11 cellular contexts compared by ENCODE assay signal in the genomic region with DNA sequence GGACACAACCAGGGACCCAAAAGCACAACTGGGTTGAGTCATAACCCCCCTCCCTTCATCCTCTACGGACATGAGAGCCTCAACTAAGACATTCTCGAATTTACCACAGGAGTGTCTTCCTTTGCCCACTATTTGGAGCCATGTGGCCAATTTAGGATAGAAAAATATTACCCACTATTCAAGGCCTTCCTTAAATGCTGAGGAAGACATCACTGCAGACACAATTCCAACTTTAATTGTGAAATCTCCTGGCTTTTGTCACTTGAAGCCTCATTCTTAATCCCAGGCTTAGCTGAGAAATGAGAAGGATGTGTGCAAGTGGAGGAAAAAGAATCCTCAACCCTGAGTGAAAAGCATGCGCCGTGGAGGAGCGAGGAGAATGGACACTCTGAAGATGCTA. TPM values are rescaled to one million over a fixed set of nuclear protein-coding genes. Genes with fewer than 3 reads are reported as not detected.
A peak's percentile ranks its signal among the peaks of the same experiment; 100 is the strongest.
DNase-seq lines count a peak whose midpoint lies in the region; ATAC-seq and TF ChIP-seq lines count a peak whose summit lies in the region.
"Had no signal": no experiment of that assay in that cellular context is flagged by ENCODE, and none has a peak within 500 bp of the region (broad histone marks: within the 10 kb centered on the region; RNA-seq: fewer than 3 reads in every experiment).

No MANE protein-coding gene starts in this region.

- ATAC-seq in right cardiac atrium (no peak), psoas muscle (peak in 3 of 4 donors; percentile 1 to 48 (median 24))
- ATAC-seq in stimulated activated naive CD8-positive, alpha-beta T cell treated with anti-CD3 and anti-CD28 coated beads, Interleukin-15, amount 100 ng/mL, for 72 hours: no peak
- ATAC-seq: naive thymus-derived CD8-positive, alpha-beta T cell had no signal

- H3K27me3 ChIP-seq in adrenal gland (no peaks in the 10 kb centered on the region), right cardiac atrium (ENCODE audit: control insufficient read depth, insufficient read depth) (no peaks in the 10 kb centered on the region), psoas muscle (ENCODE audit: insufficient read depth in 3 of 3, low read length in 2 of 3) (no peaks in the 10 kb centered on the region)

- no peaks in the 10 kb centered on the region for H3K9me3 Mint-ChIP-seq in stimulated activated naive CD8-positive, alpha-beta T cell treated with anti-CD3 and anti-CD28 coated beads, Interleukin-15, amount 100 ng/mL, for 72 hours
- H3K9me3 Mint-ChIP-seq: naive thymus-derived CD8-positive, alpha-beta T cell had no signal

- peaks cover 71% of the 10 kb centered on the region for H3K27me3 Mint-ChIP-seq in stimulated activated naive CD8-positive, alpha-beta T cell treated with anti-CD3 and anti-CD28 coated beads, Interleukin-15, amount 100 ng/mL, for 72 hours

- no peak overlapping the region for H3K27ac Mint-ChIP-seq in stimulated activated naive CD8-positive, alpha-beta T cell treated with anti-CD3 and anti-CD28 coated beads, Interleukin-15, amount 100 ng/mL, for 72 hours

- H3K36me3 ChIP-seq in adrenal gland (replicated peaks in 1 of 2) (no peaks in the 10 kb centered on the region), psoas muscle (ENCODE audit: insufficient read depth in 1 of 2, low read depth in 1 of 2) (no peaks in the 10 kb centered on the region)

- intact Hi-C loops in adrenal gland (cut with DNase I): no loop called here
- intact Hi-C loops in right cardiac atrium (cut with DNase I): loop anchor here in 1 of 4 donors (10.0 kb wide), 1 partner anchor 64 kb away; no protein-coding TSS in a partner anchor
- intact Hi-C loops in psoas muscle (cut with DNase I): loop anchor here in 1 of 2 donors (10.0 kb wide), 1 partner anchor 234 kb away; no protein-coding TSS in a partner anchor

- no peak for TF ChIP-seq CTCF in C4-2B (conservative IDR thresholded peaks at IDR 0.05)
- no peak for TF ChIP-seq CTCF in adrenal gland (IDR thresholded peaks at IDR 0.05)
- TF ChIP-seq CTCF in psoas muscle (IDR thresholded peaks at IDR 0.05): no peak

- H3K9me3 ChIP-seq in adrenal gland (replicated peaks in 1 of 3) (no peaks in the 10 kb centered on the region), right cardiac atrium (ENCODE audit: control insufficient read depth, low read length) (no peaks in the 10 kb centered on the region), psoas muscle (no peaks in the 10 kb centered on the region)

- WGBS in adrenal gland, 4 donors: 75 to 80% (median 76%) methylated on average over 5 of the region's 5 CpGs
- WGBS in right cardiac atrium: 67% methylated on average over 5 of the region's 5 CpGs
- WGBS in psoas muscle, 3 donors: 30 to 57% (median 37%) methylated on average over 5 of the region's 5 CpGs

- H3K4me1 ChIP-seq in adrenal gland (replicated peaks in 1 of 2) (peaks cover 50 to 77% of the 10 kb centered on the region in 2 donors), right cardiac atrium (ENCODE audit: control insufficient read depth, insufficient read depth, low read length) (peaks cover 41% of the 10 kb centered on the region), psoas muscle (peaks cover 90% of the 10 kb centered on the region)

- H3K4me3 ChIP-seq in adrenal gland (no peak overlapping the region), right cardiac atrium (ENCODE audit: low read length) (no peak overlapping the region), psoas muscle (no peak overlapping the region)

- DNase-seq in adrenal gland (no peak), right cardiac atrium (peak in 1 of 3 donors; percentile 54), psoas muscle (no peak), GF-D8 (lab: John Stamatoyannopoulos, UW) (no peak), dermis blood vessel endothelial cell (no peak)
- DNase-seq in stimulated activated naive CD8-positive, alpha-beta T cell treated with anti-CD3 and anti-CD28 coated beads, Interleukin-15, amount 100 ng/mL, for 72 hours: no peak
- no peak for DNase-seq in effector CD4-positive, alpha-beta T cell
- DNase-seq: naive thymus-derived CD8-positive, alpha-beta T cell; NCI-H1417 treated with DMSO at 0.1 percent for 48 hours; stimulated activated CD4-positive, alpha-beta T cell treated with anti-CD3 and anti-CD28 coated beads, Interleukin-2, amount 100 ng/mL, for 48 hours had no signal

- no peak overlapping the region for H3K4me3 Mint-ChIP-seq in stimulated activated naive CD8-positive, alpha-beta T cell treated with anti-CD3 and anti-CD28 coated beads, Interleukin-15, amount 100 ng/mL, for 72 hours

- peak overlapping the region; percentile 30 for H3K27ac ChIP-seq in C4-2B
- H3K27ac ChIP-seq in adrenal gland: peak overlapping the region in 4 of 5 donors; percentile 28 to 82 (median 50)
- H3K27ac ChIP-seq in right cardiac atrium (ENCODE audit: low read length): peak overlapping the region; percentile 8
- peak overlapping the region; percentile 98 for H3K27ac ChIP-seq in psoas muscle

- peaks cover 4% of the 10 kb centered on the region for H3K4me1 Mint-ChIP-seq in stimulated activated naive CD8-positive, alpha-beta T cell treated with anti-CD3 and anti-CD28 coated beads, Interleukin-15, amount 100 ng/mL, for 72 hours

- TF ChIP-seq POLR2A in adrenal gland (IDR thresholded peaks at IDR 0.05): no peak

RNA-seq across cellular contexts. Expression of a gene that starts 11.8 kb away (rescaled TPM):
- total RNA-seq in adrenal gland: 10 to 100 TPM; 28.1 to 66.5 (median 53.6) TPM
- polyA plus RNA-seq in adrenal gland: 10 to 100 TPM; 25.3 to 53.4 (median 28.4) TPM
- total RNA-seq in right cardiac atrium: 10 to 100 TPM; 36.6 to 38.7 (median 38.0) TPM
- polyA plus RNA-seq in right cardiac atrium: 16.6 TPM
- total RNA-seq in psoas muscle: 10 to 100 TPM; 31.8 to 49.8 (median 33.8) TPM
- 10 to 100 TPM; 14.7 to 41.8 (median 15.2) TPM for polyA plus RNA-seq in psoas muscle
- 112 and 148 TPM in 2 replicates for total RNA-seq in dermis blood vessel endothelial cell

Comparison
In these comparisons a context has a peak if more than half of its experiments do, and no peak if none do; other contexts are left out.
1. H3K27ac ChIP-seq: peak in every context shown above with its lines; median percentile 98 in psoas muscle; 50 in adrenal gland; 30 in C4-2B; 8 in right cardiac atrium.
2. ATAC-seq: peak in psoas muscle (3 of 4); none in right cardiac atrium (0 of 2) and stimulated activated naive CD8-positive, alpha-beta T cell treated with anti-CD3 and anti-CD28 coated beads, Interleukin-15, amount 100 ng/mL, for 72 hours (single experiment).